Comparison of ENCODE assay signal across 18 cellular contexts in genomic region chr20:41058674-41059008, GRCh38. TPM values are rescaled to one million over a fixed set of nuclear protein-coding genes. Genes with fewer than 3 reads are reported as not detected.
DNase-seq lines count a peak whose midpoint lies in the region; ATAC-seq and TF ChIP-seq lines count a peak whose summit lies in the region.
"Had no signal": no experiment of that assay in that cellular context is flagged by ENCODE, and none has a peak within 500 bp of the region (broad histone marks: within the 10 kb centered on the region; RNA-seq: fewer than 3 reads in every experiment).

No MANE protein-coding gene starts in this region.

- H3K9ac ChIP-seq in fibroblast of lung (ENCODE audit: insufficient read depth, low read length) (no peak overlapping the region), mesendoderm (ENCODE audit: low read length) (no peak overlapping the region)

- H3K27me3 ChIP-seq in SJSA1 (replicated peaks) (no peaks in the 10 kb centered on the region), fibroblast of lung (ENCODE audit: control insufficient read depth, insufficient read depth, low read length) (no peaks in the 10 kb centered on the region), upper lobe of left lung (no peaks in the 10 kb centered on the region), mesendoderm (ENCODE audit: insufficient read depth, low read length, poor library complexity) (no peaks in the 10 kb centered on the region)
- H3K27me3 ChIP-seq: uterus had no signal

- TF ChIP-seq POLR2A in upper lobe of left lung (IDR thresholded peaks at IDR 0.05): no peak

- H3K4me2 ChIP-seq in fibroblast of lung (ENCODE audit: extremely low read depth, insufficient read depth, low read length) (no peak overlapping the region), mesendoderm (ENCODE audit: low read length) (no peak overlapping the region)

- H3K79me2 ChIP-seq in fibroblast of lung (ENCODE audit: control insufficient read depth, insufficient read depth, low read length): peaks cover 91% of the 10 kb centered on the region
- H3K79me2 ChIP-seq in mesendoderm (ENCODE audit: control insufficient read depth, insufficient read depth, low read length): peaks cover 52% of the 10 kb centered on the region

- H2BK120ac ChIP-seq in mesendoderm (ENCODE audit: low read depth, low read length): no peak overlapping the region

- no peak overlapping the region for H3K18ac ChIP-seq in mesendoderm (ENCODE audit: low read length)

- no peak for TF ChIP-seq EP300 in upper lobe of left lung (IDR thresholded peaks at IDR 0.05)

- H3K9me3 ChIP-seq in SJSA1 (replicated peaks): no peaks in the 10 kb centered on the region
- H3K9me3 ChIP-seq in fibroblast of lung (ENCODE audit: control insufficient read depth, insufficient read depth, low read depth, low read length): no peaks in the 10 kb centered on the region
- H3K9me3 ChIP-seq in upper lobe of left lung: no peaks in the 10 kb centered on the region
- H3K9me3 ChIP-seq: uterus had no signal

- H3K4me1 ChIP-seq in SJSA1 (replicated peaks): peaks cover 31% of the 10 kb centered on the region
- peaks cover 13% of the 10 kb centered on the region for H3K4me1 ChIP-seq in fibroblast of lung (ENCODE audit: control insufficient read depth, extremely low read depth, insufficient read depth, low read length)
- H3K4me1 ChIP-seq in upper lobe of left lung: peaks cover 41 to 62% (median 47%) of the 10 kb centered on the region in 4 donors
- H3K4me1 ChIP-seq in mesendoderm (ENCODE audit: control insufficient read depth, low read depth, low read length): peaks cover 4% of the 10 kb centered on the region

- H3K4me3 ChIP-seq in SJSA1 (no peak overlapping the region), fibroblast of lung (replicated peaks in 1 of 4; ENCODE audit: control extremely low read depth in 1 of 4, insufficient read depth in 1 of 4, low read depth in 3 of 4, low read length in 4 of 4) (no peak overlapping the region), upper lobe of left lung (no peak overlapping the region), mesendoderm (ENCODE audit: low read length) (no peak overlapping the region)
- H3K4me3 ChIP-seq: uterus had no signal

- peaks cover 28% of the 10 kb centered on the region for H3K79me1 ChIP-seq in mesendoderm (ENCODE audit: low read length)

- no peak overlapping the region for H4K8ac ChIP-seq in mesendoderm (ENCODE audit: low read depth, low read length)

- H3K36me3 ChIP-seq in SJSA1 (peaks cover 28% of the 10 kb centered on the region), fibroblast of lung (ENCODE audit: control insufficient read depth, insufficient read depth, low read length) (peaks cover 4% of the 10 kb centered on the region), upper lobe of left lung (peaks cover 0 to 25% (median 8%) of the 10 kb centered on the region in 4 donors), mesendoderm (ENCODE audit: control insufficient read depth, insufficient read depth, low read length) (peaks cover 1% of the 10 kb centered on the region)
- H3K36me3 ChIP-seq: uterus had no signal

- 73 to 76% methylated on average over 8 of the region's 8 CpGs for WGBS in upper lobe of left lung, 2 donors
- no CpG with 5 or more reads among the region's 8 CpGs for WGBS in mesendoderm (ENCODE audit: extremely low coverage, insufficient coverage, low lambda C conversion rate)

- peaks cover 71% of the 10 kb centered on the region for H3K4me1 Mint-ChIP-seq in activated naive CD4-positive, alpha-beta T cell treated with anti-CD3 and anti-CD28 coated beads, Interleukin-2, amount 50 U/mL, for 24 hours

- H3K4me3 Mint-ChIP-seq in activated naive CD4-positive, alpha-beta T cell treated with anti-CD3 and anti-CD28 coated beads, Interleukin-2, amount 50 U/mL, for 24 hours: no peak overlapping the region
- H3K4me3 Mint-ChIP-seq: activated T-cell treated with anti-CD3 and anti-CD28 coated beads, Interleukin-2, amount 50 U/mL, for 4 hours; CD4-positive, CD25-positive, alpha-beta regulatory T cell; neural crest cell; T-cell had no signal

- no peaks in the 10 kb centered on the region for H3K9me3 Mint-ChIP-seq in activated naive CD4-positive, alpha-beta T cell treated with anti-CD3 and anti-CD28 coated beads, Interleukin-2, amount 50 U/mL, for 24 hours
- H3K9me3 Mint-ChIP-seq: T-cell had no signal

- no peak overlapping the region for H2BK15ac ChIP-seq in mesendoderm (replicated peaks; ENCODE audit: low read depth)

- no peak for DNase-seq in activated naive CD4-positive, alpha-beta T cell treated with Interleukin-2 at 50 U/mL for 16 hours
- DNase-seq in SJSA1 (ENCODE audit: low read depth in 1 of 2, low spot score in 2 of 2) (no peak), fibroblast of lung (ENCODE audit: low read depth in 2 of 2) (no peak), upper lobe of left lung (no peak), mesendoderm (no peak)
- DNase-seq: activated T-cell treated with anti-CD3 and anti-CD28 coated beads, Interleukin-2, amount 50 U/mL, for 4 hours; CD4-positive, CD25-positive, alpha-beta regulatory T cell; DMS79; NCI-H1048; Right ventricle myocardium superior; stimulated activated CD4-positive, alpha-beta T cell treated with anti-CD3 and anti-CD28 coated beads, Interleukin-12 subunit alpha, Interleukin-12 subunit beta, amount 100 ng/mL, for 4 hours; stimulated activated CD8-positive, alpha-beta memory T cell treated with anti-CD3 and anti-CD28 coated beads, Interleukin-4, amount 100 ng/mL, for 48 hours; T-cell; uterus had no signal

- no peak overlapping the region for H3K56ac ChIP-seq in mesendoderm (ENCODE audit: low read length)

- H4K20me1 ChIP-seq in fibroblast of lung (ENCODE audit: control insufficient read depth, extremely low read depth, insufficient read depth, low read length): no peaks in the 10 kb centered on the region

- TF ChIP-seq CTCF in fibroblast of lung (conservative IDR thresholded peaks at IDR 0.05 in 1 of 2, IDR thresholded peaks at IDR 0.05 in 1 of 2; ENCODE audit: low read depth in 1 of 2, low read length in 2 of 2): no peak
- TF ChIP-seq CTCF in upper lobe of left lung (IDR thresholded peaks at IDR 0.05): no peak

- H3K36me3 Mint-ChIP-seq in activated naive CD4-positive, alpha-beta T cell treated with anti-CD3 and anti-CD28 coated beads, Interleukin-2, amount 50 U/mL, for 24 hours: peaks cover 25% of the 10 kb centered on the region

- peak overlapping the region; percentile 17 for H3K27ac Mint-ChIP-seq in activated naive CD4-positive, alpha-beta T cell treated with anti-CD3 and anti-CD28 coated beads, Interleukin-2, amount 50 U/mL, for 24 hours
- H3K27ac Mint-ChIP-seq: T-cell had no signal

- H2AK5ac ChIP-seq in mesendoderm (ENCODE audit: low read length): no peak overlapping the region

- H2BK5ac ChIP-seq in mesendoderm (ENCODE audit: low read length): no peak overlapping the region

- H3K4ac ChIP-seq in mesendoderm (ENCODE audit: low read depth, low read length): no peak overlapping the region

- no peak overlapping the region for H3K23ac ChIP-seq in mesendoderm (ENCODE audit: low read length)

- H3K27me3 Mint-ChIP-seq in activated naive CD4-positive, alpha-beta T cell treated with anti-CD3 and anti-CD28 coated beads, Interleukin-2, amount 50 U/mL, for 24 hours: no peaks in the 10 kb centered on the region
- H3K27me3 Mint-ChIP-seq: CD4-positive, CD25-positive, alpha-beta regulatory T cell; T-cell had no signal

- no peak for ATAC-seq in upper lobe of left lung (ENCODE audit: low FRiP score in 2 of 2)
- no peak for ATAC-seq in HG03196 (IDR thresholded peaks at IDR 0.05; ENCODE audit: unreplicated experiment)
- ATAC-seq in GM21381 (IDR thresholded peaks at IDR 0.05; ENCODE audit: unreplicated experiment): no peak
- ATAC-seq: T-cell had no signal

- H2AFZ ChIP-seq in fibroblast of lung (ENCODE audit: low read length): no peak overlapping the region

- H3K27ac ChIP-seq in SJSA1 (peak overlapping the region; percentile 20), fibroblast of lung (ENCODE audit: insufficient read depth, low read length) (peak overlapping the region; percentile 4), upper lobe of left lung (peak overlapping the region; percentile 13 to 48 (median 24)), mesendoderm (ENCODE audit: low read depth, low read length) (no peak overlapping the region)
- H3K27ac ChIP-seq: uterus had no signal

- no peak overlapping the region for H4K5ac ChIP-seq in mesendoderm (ENCODE audit: low read length)

RNA-seq across cellular contexts. Expression of gene TOP1, which starts 30.0 kb away (rescaled TPM):
- total RNA-seq in SJSA1 (2014; rRNA removed; shearing (Covaris generic)): 13.6 and 15.4 TPM in 2 replicates
- total RNA-seq in fibroblast of lung: 27.0 and 35.3 TPM in 2 replicates
- polyA plus RNA-seq in fibroblast of lung: 18.4 and 36.0 TPM in 2 replicates
- 59.0 and 106 TPM in 2 replicates for polyA plus RNA-seq in fibroblast of lung (2012)
- 7.2 and 9.9 TPM in 2 replicates for polyA minus RNA-seq in fibroblast of lung (ENCODE audit: low replicate concordance)
- 10 to 100 TPM; 39.8 to 94.2 (median 49.0) TPM for total RNA-seq in upper lobe of left lung
- 172 TPM for polyA plus RNA-seq in mesendoderm (2013, experiment 1 of 2)
- polyA plus RNA-seq in mesendoderm (2013, experiment 2 of 2): 171 TPM
